In genomic region chr12:19223018-19223417, GRCh38 we compare ENCODE assay signal across 9 cellular contexts.
DNase-seq lines count a peak whose midpoint lies in the region; ATAC-seq and TF ChIP-seq lines count a peak whose summit lies in the region.
"Had no signal": no experiment of that assay in that cellular context is flagged by ENCODE, and none has a peak within 500 bp of the region (broad histone marks: within the 10 kb centered on the region; RNA-seq: fewer than 3 reads in every experiment).

No MANE protein-coding gene starts in this region.

- no peak overlapping the region for H3K27ac Mint-ChIP-seq in neural progenitor cell
- H3K27ac Mint-ChIP-seq in CD8-positive, alpha-beta memory T cell, result no peak overlapping the region
- H3K27ac Mint-ChIP-seq in activated T-cell treated with anti-CD3 and anti-CD28 coated beads, Interleukin-2, amount 50 U/mL, for 72 hours, result no peak overlapping the region

- H3K4me1 ChIP-seq in mammary epithelial cell (ENCODE audit: insufficient read depth, low read length) (peaks cover 25% of the 10 kb centered on the region), neural progenitor cell (peaks cover 32% of the 10 kb centered on the region)
- no peaks in the 10 kb centered on the region for H3K4me1 ChIP-seq in CD8-positive, alpha-beta memory T cell (ENCODE audit: insufficient read depth, low read length)

- H3F3A ChIP-seq in neural progenitor cell (ENCODE audit: low read depth), result peaks cover 35% of the 10 kb centered on the region

- ATAC-seq in activated T-cell treated with anti-CD3 and anti-CD28 coated beads, Interleukin-2, amount 50 U/mL, for 72 hours (replicated peaks in 1 of 2), result no peak

- POLR2A ChIA-PET in CD8-positive, alpha-beta memory T cell (lab: Charles Lee), result no interaction called here

- H3K9ac ChIP-seq in mammary epithelial cell (ENCODE audit: insufficient read depth, low read length) (no peak overlapping the region), neural progenitor cell (no peak overlapping the region)

- H2AFZ ChIP-seq in mammary epithelial cell (ENCODE audit: low read depth, low read length), result no peak overlapping the region
- no peak overlapping the region for H2AFZ ChIP-seq in neural progenitor cell (replicated peaks)

- no peak overlapping the region for H3K4me2 ChIP-seq in mammary epithelial cell (ENCODE audit: insufficient read depth, low read depth, low read length)
- no peak overlapping the region for H3K4me2 ChIP-seq in neural progenitor cell

- TF ChIP-seq CTCF in GM13976 (IDR thresholded peaks at IDR 0.05; ENCODE audit: borderline replicate concordance, control extremely low read depth, extremely low read depth, insufficient read depth, missing control alignments), result no peak
- TF ChIP-seq CTCF in mammary epithelial cell (conservative IDR thresholded peaks at IDR 0.05 in 1 of 2, IDR thresholded peaks at IDR 0.05 in 1 of 2; ENCODE audit: extremely low read depth in 1 of 2, insufficient read depth in 1 of 2, low read depth in 1 of 2, low read length in 2 of 2), result peak; percentile 29 to 41
- TF ChIP-seq CTCF in neural progenitor cell (IDR thresholded peaks at IDR 0.05), result peak; percentile 21

- H3K4me1 Mint-ChIP-seq in neural progenitor cell, result peaks cover 19% of the 10 kb centered on the region
- H3K4me1 Mint-ChIP-seq in CD8-positive, alpha-beta memory T cell, result peaks cover 0 to 10% (median 0%) of the 10 kb centered on the region in 3 donors
- H3K4me1 Mint-ChIP-seq in activated T-cell treated with anti-CD3 and anti-CD28 coated beads, Interleukin-2, amount 50 U/mL, for 72 hours (ENCODE audit: low read depth), result peaks cover 14% of the 10 kb centered on the region

- H3K79me2 ChIP-seq in mammary epithelial cell (ENCODE audit: insufficient read depth, low read length), result peaks cover 86% of the 10 kb centered on the region
- H3K79me2 ChIP-seq in neural progenitor cell (ENCODE audit: low read depth), result peaks cover 89% of the 10 kb centered on the region

- H3K27me3 Mint-ChIP-seq in neural progenitor cell (ENCODE audit: insufficient read depth, low read depth), result no peaks in the 10 kb centered on the region
- H3K27me3 Mint-ChIP-seq in CD8-positive, alpha-beta memory T cell, result no peaks in the 10 kb centered on the region
- no peaks in the 10 kb centered on the region for H3K27me3 Mint-ChIP-seq in activated T-cell treated with anti-CD3 and anti-CD28 coated beads, Interleukin-2, amount 50 U/mL, for 72 hours (ENCODE audit: low read depth)

- WGBS in mammary epithelial cell (ENCODE audit: low coverage, missing lambda C conversion rate), result 67% methylated on average over 3 of the region's 3 CpGs

- dilution Hi-C loops in mammary epithelial cell (cut with HindIII; ENCODE audit: low sequenced_read_pairs), result no loop called here

- CTCF ChIA-PET in mammary epithelial cell (lab: Charles Lee; ENCODE audit: low non-redundant PET), result no interaction called here
- CTCF ChIA-PET in CD8-positive, alpha-beta memory T cell (lab: Charles Lee), result no interaction called here

- peak overlapping the region; percentile 38 for H3K27ac ChIP-seq in mammary epithelial cell (ENCODE audit: insufficient read depth, low read depth, low read length)
- no peak overlapping the region for H3K27ac ChIP-seq in neural progenitor cell
- H3K27ac ChIP-seq in CD8-positive, alpha-beta memory T cell (ENCODE audit: low read depth, low read length), result no peak overlapping the region

- in situ Hi-C loops in GM13976 (cut with MboI; ENCODE audit: low sequenced_read_pairs, unreplicated experiment) (no loop called here), mammary epithelial cell (cut with MboI; ENCODE audit: low sequenced_read_pairs in 2 of 2) (no loop called here)

- H3K4me3 ChIP-seq in mammary epithelial cell (replicated peaks in 1 of 3; ENCODE audit: insufficient read depth in 1 of 3, low read depth in 2 of 3, low read length in 3 of 3) (no peak overlapping the region), neural progenitor cell (no peak overlapping the region)
- no peak overlapping the region for H3K4me3 ChIP-seq in CD8-positive, alpha-beta memory T cell (ENCODE audit: low read length)

- no peaks in the 10 kb centered on the region for H3K27me3 ChIP-seq in mammary epithelial cell (ENCODE audit: insufficient read depth, low read length)
- H3K27me3 ChIP-seq in neural progenitor cell, result no peaks in the 10 kb centered on the region
- no peaks in the 10 kb centered on the region for H3K27me3 ChIP-seq in CD8-positive, alpha-beta memory T cell (ENCODE audit: insufficient read depth, low read length, poor library complexity, severe bottlenecking)

- no TSS peak for BruUV-seq in mammary epithelial cell (replicated peaks; lab: Mats Ljungman, UMichigan)

- H3K36me3 Mint-ChIP-seq in neural progenitor cell, result peaks cover 39% of the 10 kb centered on the region
- no peaks in the 10 kb centered on the region for H3K36me3 Mint-ChIP-seq in CD8-positive, alpha-beta memory T cell
- H3K36me3 Mint-ChIP-seq in activated T-cell treated with anti-CD3 and anti-CD28 coated beads, Interleukin-2, amount 50 U/mL, for 72 hours (ENCODE audit: insufficient read depth in 2 of 2), result no peaks in the 10 kb centered on the region

- H4K20me1 ChIP-seq in mammary epithelial cell (ENCODE audit: insufficient read depth, low read length) (no peaks in the 10 kb centered on the region), neural progenitor cell (ENCODE audit: low read depth) (peaks cover 11% of the 10 kb centered on the region)

- peak; percentile 4 for DNase-seq in GM13976 (ENCODE audit: low spot score)
- peak; percentile 70 for DNase-seq in NCI-H1694 (lab: John Stamatoyannopoulos, UW)
- DNase-seq in mammary epithelial cell, result no peak
- no peak for DNase-seq in neural progenitor cell (ENCODE audit: low spot score)
- DNase-seq in occipital lobe (lab: John Stamatoyannopoulos, UW), result no peak
- DNase-seq in stimulated activated CD4-positive, alpha-beta T cell treated with anti-CD3 and anti-CD28 coated beads, Interleukin-2, amount 100 ng/mL, for 24 hours, result no peak
- no peak for DNase-seq in CD8-positive, alpha-beta memory T cell
- DNase-seq in activated T-cell treated with anti-CD3 and anti-CD28 coated beads, Interleukin-2, amount 50 U/mL, for 72 hours, result no peak
- DNase-seq: MV-4-11 had no signal

- H3K9me3 Mint-ChIP-seq in neural progenitor cell, result peaks cover 12% of the 10 kb centered on the region
- no peaks in the 10 kb centered on the region for H3K9me3 Mint-ChIP-seq in CD8-positive, alpha-beta memory T cell
- no peaks in the 10 kb centered on the region for H3K9me3 Mint-ChIP-seq in activated T-cell treated with anti-CD3 and anti-CD28 coated beads, Interleukin-2, amount 50 U/mL, for 72 hours

- H3K9me3 ChIP-seq in mammary epithelial cell (replicated peaks; ENCODE audit: insufficient read depth, low read length), result no peaks in the 10 kb centered on the region
- H3K9me3 ChIP-seq in neural progenitor cell (ENCODE audit: low read depth), result no peaks in the 10 kb centered on the region
- no peaks in the 10 kb centered on the region for H3K9me3 ChIP-seq in CD8-positive, alpha-beta memory T cell (ENCODE audit: low read length)

- H3K4me3 Mint-ChIP-seq in neural progenitor cell, result no peak overlapping the region
- H3K4me3 Mint-ChIP-seq in CD8-positive, alpha-beta memory T cell, result no peak overlapping the region
- no peak overlapping the region for H3K4me3 Mint-ChIP-seq in activated T-cell treated with anti-CD3 and anti-CD28 coated beads, Interleukin-2, amount 50 U/mL, for 72 hours

- no peaks in the 10 kb centered on the region for H3K36me3 ChIP-seq in mammary epithelial cell (ENCODE audit: insufficient read depth, low read length)
- no peaks in the 10 kb centered on the region for H3K36me3 ChIP-seq in neural progenitor cell
- H3K36me3 ChIP-seq in CD8-positive, alpha-beta memory T cell (ENCODE audit: insufficient read depth, low read length), result no peaks in the 10 kb centered on the region

- intact Hi-C loops in mammary epithelial cell (cut with micrococcal nuclease), result no loop called here

Comparison
In these comparisons a context has a peak if more than half of its experiments do, and no peak if none do; other contexts are left out.
1. DNase-seq: peak in GM13976 (single experiment) and NCI-H1694 (single experiment); none in mammary epithelial cell (single experiment), neural progenitor cell (single experiment), occipital lobe (single experiment), stimulated activated CD4-positive, alpha-beta T cell treated with anti-CD3 and anti-CD28 coated beads, Interleukin-2, amount 100 ng/mL, for 24 hours (0 of 2), CD8-positive, alpha-beta memory T cell (0 of 5) and activated T-cell treated with anti-CD3 and anti-CD28 coated beads, Interleukin-2, amount 50 U/mL, for 72 hours (0 of 2).